ENCODE assay signal across 31 cellular contexts in the genomic region with DNA sequence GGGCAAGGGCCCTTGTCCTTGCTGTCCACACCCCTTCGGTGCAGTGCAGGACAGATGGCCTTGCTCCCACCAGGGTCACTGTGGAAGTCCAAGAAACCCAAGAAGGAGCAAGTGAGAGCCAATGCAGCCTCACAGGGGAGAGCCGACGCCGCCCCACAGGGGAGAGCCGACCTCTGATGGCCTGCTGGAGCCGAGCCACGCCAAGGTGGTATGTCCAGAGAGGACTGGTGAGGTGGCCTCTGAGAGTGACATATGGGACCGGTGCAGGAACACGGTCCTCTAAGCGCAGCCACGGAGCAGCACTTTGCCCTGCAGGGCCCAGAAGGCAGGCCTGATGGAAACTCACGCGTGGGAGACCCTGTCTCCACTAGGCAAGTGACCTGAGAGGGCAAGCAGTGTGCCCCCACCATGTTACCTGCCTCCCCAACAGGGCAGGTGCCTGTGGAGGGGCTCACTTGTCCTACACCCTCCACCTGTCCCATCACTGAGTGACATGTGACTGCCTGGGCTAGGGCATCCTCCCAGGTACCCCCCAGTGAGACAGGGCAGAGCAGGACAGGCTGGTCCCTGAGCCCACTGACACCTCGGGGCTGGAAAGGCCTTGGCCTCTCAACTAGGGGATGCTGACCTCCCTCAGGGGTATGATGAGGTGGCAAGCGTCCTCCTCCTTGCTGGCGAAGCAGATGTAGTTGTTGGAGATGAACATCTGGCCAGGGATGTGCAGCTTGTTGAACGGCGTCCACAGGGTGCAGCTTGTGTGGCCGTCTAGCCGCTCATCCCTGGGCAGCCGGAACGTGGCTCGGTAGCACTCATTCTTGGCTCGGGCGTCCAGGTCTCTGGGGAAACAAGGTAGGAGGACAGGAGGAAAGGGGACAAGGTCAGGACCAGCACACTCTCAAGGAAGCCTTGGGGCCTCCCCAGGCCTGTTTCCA.
"Had no signal": no experiment of that assay in that cellular context is flagged by ENCODE, and none has a peak within 500 bp of the region (broad histone marks: within the 10 kb centered on the region; RNA-seq: fewer than 3 reads in every experiment).

No MANE protein-coding gene starts in this region.

- H3K4me3 Mint-ChIP-seq: dendritic cell treated with granulocyte-macrophage colony-stimulating factor and Interleukin-4, amounts not matched to agents 40 ng/mL and 50 ng/mL, for 4 days; endodermal cell; memory B cell; nephron; neural progenitor cell; stimulated activated naive B cell treated with anti-CD40 and anti-IgM and Interleukin-4, amounts not matched to agents 10 μg/mL and 1 μg/mL and 100 μg/mL, for 72 hours; stimulated activated naive CD8-positive, alpha-beta T cell treated with anti-CD3 and anti-CD28 coated beads, Interleukin-15, Interleukin-2, amounts not matched to agents 100 ng/mL and 50 ng/mL, for 24 hours had no signal

- H3K27me3 ChIP-seq: colonic mucosa, esophagus muscularis mucosa, foreskin keratinocyte, gastroesophageal sphincter, heart right ventricle, neural progenitor cell, pancreas, right lobe of liver, tibial nerve, upper lobe of left lung had no signal

- H3K4me1 Mint-ChIP-seq: memory B cell, nephron, neural progenitor cell had no signal

- H3K4me2 ChIP-seq: neural progenitor cell had no signal

- H3K27me3 Mint-ChIP-seq: dendritic cell treated with granulocyte-macrophage colony-stimulating factor and Interleukin-4, amounts not matched to agents 40 ng/mL and 50 ng/mL, for 4 days; memory B cell; progenitor cell of endocrine pancreas; stimulated activated naive B cell treated with anti-CD40 and anti-IgM and Interleukin-4, amounts not matched to agents 10 μg/mL and 1 μg/mL and 100 μg/mL, for 72 hours; stimulated activated naive CD8-positive, alpha-beta T cell treated with anti-CD3 and anti-CD28 coated beads, Interleukin-15, Interleukin-2, amounts not matched to agents 100 ng/mL and 50 ng/mL, for 24 hours had no signal

- H3K9ac ChIP-seq: neural progenitor cell had no signal

- H3K27ac ChIP-seq: colonic mucosa, esophagus muscularis mucosa, foreskin keratinocyte, gastroesophageal sphincter, heart right ventricle, left ventricle myocardium inferior, neural progenitor cell, pancreas, right lobe of liver, thoracic aorta, tibial nerve, upper lobe of left lung had no signal

- H2AFZ ChIP-seq: neural progenitor cell had no signal

- H3K9me3 Mint-ChIP-seq: memory B cell; stimulated activated naive B cell treated with anti-CD40 and anti-IgM and Interleukin-4, amounts not matched to agents 10 μg/mL and 1 μg/mL and 100 μg/mL, for 72 hours; stimulated activated naive CD8-positive, alpha-beta T cell treated with anti-CD3 and anti-CD28 coated beads, Interleukin-15, Interleukin-2, amounts not matched to agents 100 ng/mL and 50 ng/mL, for 24 hours had no signal

- FAIRE-seq: endothelial cell of umbilical vein, islet of Langerhans, pancreas, small intestine, urothelium cell line had no signal

- H3K27ac Mint-ChIP-seq: dendritic cell treated with granulocyte-macrophage colony-stimulating factor and Interleukin-4, amounts not matched to agents 40 ng/mL and 50 ng/mL, for 4 days; endodermal cell; memory B cell; nephron; neural progenitor cell; progenitor cell of endocrine pancreas; stimulated activated naive B cell treated with anti-CD40 and anti-IgM and Interleukin-4, amounts not matched to agents 10 μg/mL and 1 μg/mL and 100 μg/mL, for 72 hours; stimulated activated naive CD8-positive, alpha-beta T cell treated with anti-CD3 and anti-CD28 coated beads, Interleukin-15, Interleukin-2, amounts not matched to agents 100 ng/mL and 50 ng/mL, for 24 hours had no signal

- H3K4me1 ChIP-seq: colonic mucosa, esophagus muscularis mucosa, foreskin keratinocyte, gastroesophageal sphincter, neural progenitor cell, pancreas, tibial nerve, upper lobe of left lung had no signal

- H3K36me3 ChIP-seq: neural progenitor cell had no signal

- DNase-seq: colonic mucosa; effector CD8-positive, alpha-beta T cell; endodermal cell; foreskin keratinocyte; heart right ventricle; hippocampal formation; kidney glomerular epithelial cell; left colon; left ventricle myocardium inferior; occipital lobe; pancreas; small intestine; stimulated activated CD4-positive, alpha-beta T cell treated with anti-CD3 and anti-CD28 coated beads, Interleukin-15, amount 100 ng/mL, for 24 hours; stimulated activated CD4-positive, alpha-beta T cell treated with anti-CD3 and anti-CD28 coated beads, Interleukin-2, amount 100 ng/mL, for 48 hours; stimulated activated naive B cell treated with anti-CD40 and anti-IgM and Interleukin-4, amounts not matched to agents 10 μg/mL and 1 μg/mL and 100 μg/mL, for 72 hours had no signal

- ATAC-seq: foreskin keratinocyte; gastroesophageal sphincter; heart right ventricle; left colon; pancreas; right lobe of liver; stimulated activated naive B cell treated with anti-CD40 and anti-IgM and Interleukin-4, amounts not matched to agents 10 μg/mL and 1 μg/mL and 100 μg/mL, for 72 hours had no signal

- H3K9me3 ChIP-seq: colonic mucosa, esophagus muscularis mucosa, gastroesophageal sphincter, heart right ventricle, left ventricle myocardium inferior, pancreas, right lobe of liver, thoracic aorta, tibial nerve, upper lobe of left lung had no signal

- H3K4me3 ChIP-seq: colonic mucosa, esophagus muscularis mucosa, gastroesophageal sphincter, heart right ventricle, left ventricle myocardium inferior, lung, neural progenitor cell, pancreas, right lobe of liver, thoracic aorta, tibial nerve, upper lobe of left lung had no signal
